Comparison of ENCODE assay signal across 1 cellular context in the genomic region with DNA sequence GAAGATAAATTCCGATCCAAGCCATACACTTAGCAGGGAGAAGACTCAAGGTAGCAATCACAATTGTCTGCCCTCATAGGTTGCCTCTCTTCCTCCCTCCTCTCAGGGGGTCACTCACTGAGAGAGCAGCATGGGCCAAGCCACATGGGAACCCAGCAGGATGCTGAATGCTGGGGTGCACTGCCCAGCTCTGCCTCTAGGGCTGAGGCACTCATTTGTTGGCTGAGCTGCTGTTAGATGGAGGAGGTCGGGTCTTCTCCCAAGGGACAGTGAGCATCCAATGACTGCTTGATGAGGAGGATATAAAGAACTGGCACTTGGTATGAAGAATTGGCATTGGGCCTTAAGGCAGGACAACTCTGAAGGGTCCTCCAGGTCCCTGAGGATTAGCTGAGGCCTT.
TF ChIP-seq lines count a peak whose summit lies in the region.

No MANE protein-coding gene starts in this region.

TF ChIP-seq in HepG2, 621 proteins besides CTCF, POLR2A, EP300 and RAD21 (continued from another document):
- TF ChIP-seq MAFK (conservative IDR thresholded peaks at IDR 0.05 in 1 of 2, IDR thresholded peaks at IDR 0.05 in 1 of 2; ENCODE audit: low read length in 2 of 2) (no peak), TOPORS (CRISPR knock-in tag; IDR thresholded peaks at IDR 0.05) (no peak)
TF ChIP-seq in HepG2: peak in this region for 0.
